1 cellular context compared by ENCODE assay signal in the genomic region with DNA sequence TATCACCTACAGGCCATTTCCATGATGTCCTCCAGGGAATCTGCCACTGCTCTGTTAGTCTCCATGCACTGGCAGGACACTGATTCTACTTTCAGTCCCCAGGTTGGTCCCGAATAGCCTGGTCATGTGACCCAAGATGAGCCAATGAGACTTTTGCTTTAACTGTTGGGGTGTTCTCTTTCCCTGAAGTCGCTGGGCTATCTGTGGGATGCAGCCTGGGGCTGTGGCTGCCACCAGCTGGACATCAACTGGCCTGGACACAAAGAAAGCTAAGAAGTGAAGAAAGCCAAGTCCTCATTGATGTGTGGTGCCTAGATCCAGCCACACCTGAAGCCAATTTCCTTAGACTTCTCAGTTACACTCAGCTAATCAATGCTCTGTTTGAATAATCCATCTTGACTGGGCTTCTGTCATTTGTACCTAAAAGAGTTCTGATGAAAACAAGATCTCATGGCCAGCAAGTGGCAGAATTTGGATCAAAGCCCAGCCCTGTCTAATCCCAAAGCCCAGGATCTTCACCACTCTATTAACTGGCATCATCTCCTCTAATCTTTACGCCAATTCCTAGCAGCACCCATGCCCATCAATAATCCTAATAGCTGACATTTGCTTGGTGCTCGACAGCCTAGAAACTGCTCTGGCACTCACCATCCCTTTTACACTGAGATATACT.
TF ChIP-seq lines count a peak whose summit lies in the region.

No MANE protein-coding gene starts in this region.

TF ChIP-seq in IMR-90, 13 proteins besides CTCF, POLR2A, EP300 and RAD21 (continued from another document):
- TF ChIP-seq, protein P1, sequence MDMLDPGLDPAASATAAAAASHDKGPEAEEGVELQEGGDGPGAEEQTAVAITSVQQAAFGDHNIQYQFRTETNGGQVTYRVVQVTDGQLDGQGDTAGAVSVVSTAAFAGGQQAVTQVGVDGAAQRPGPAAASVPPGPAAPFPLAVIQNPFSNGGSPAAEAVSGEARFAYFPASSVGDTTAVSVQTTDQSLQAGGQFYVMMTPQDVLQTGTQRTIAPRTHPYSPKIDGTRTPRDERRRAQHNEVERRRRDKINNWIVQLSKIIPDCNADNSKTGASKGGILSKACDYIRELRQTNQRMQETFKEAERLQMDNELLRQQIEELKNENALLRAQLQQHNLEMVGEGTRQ (IDR thresholded peaks at IDR 0.05; ENCODE audit: low read depth, low read length): no peak; the same call in 1 of the 2 replicates
- no peak for TF ChIP-seq MAFK (IDR thresholded peaks at IDR 0.05; ENCODE audit: low read depth, low read length)
- TF ChIP-seq SMC3 (IDR thresholded peaks at IDR 0.05; ENCODE audit: low read depth, low read length): no peak
- no peak for TF ChIP-seq BHLHE40 (IDR thresholded peaks at IDR 0.05; ENCODE audit: low read depth, low read length)
- TF ChIP-seq CEBPB (IDR thresholded peaks at IDR 0.05; ENCODE audit: low read depth, low read length): no peak
- no peak for TF ChIP-seq RFX5 (IDR thresholded peaks at IDR 0.05; ENCODE audit: low read depth, low read length)
- no peak for TF ChIP-seq CHD1 (IDR thresholded peaks at IDR 0.05; ENCODE audit: low read depth, low read length)
- TF ChIP-seq, protein P2, sequence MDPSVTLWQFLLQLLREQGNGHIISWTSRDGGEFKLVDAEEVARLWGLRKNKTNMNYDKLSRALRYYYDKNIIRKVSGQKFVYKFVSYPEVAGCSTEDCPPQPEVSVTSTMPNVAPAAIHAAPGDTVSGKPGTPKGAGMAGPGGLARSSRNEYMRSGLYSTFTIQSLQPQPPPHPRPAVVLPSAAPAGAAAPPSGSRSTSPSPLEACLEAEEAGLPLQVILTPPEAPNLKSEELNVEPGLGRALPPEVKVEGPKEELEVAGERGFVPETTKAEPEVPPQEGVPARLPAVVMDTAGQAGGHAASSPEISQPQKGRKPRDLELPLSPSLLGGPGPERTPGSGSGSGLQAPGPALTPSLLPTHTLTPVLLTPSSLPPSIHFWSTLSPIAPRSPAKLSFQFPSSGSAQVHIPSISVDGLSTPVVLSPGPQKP (IDR thresholded peaks at IDR 0.05; ENCODE audit: borderline replicate concordance, low read depth, low read length): no peak
- TF ChIP-seq MXI1 (IDR thresholded peaks at IDR 0.05; ENCODE audit: borderline replicate concordance, low read depth, low read length): no peak
- TF ChIP-seq NFE2L2 (IDR thresholded peaks at IDR 0.05; ENCODE audit: low read depth, low read length): no peak
- no peak for TF ChIP-seq RCOR1 (IDR thresholded peaks at IDR 0.05; ENCODE audit: insufficient replicate concordance, low read length)
